8 cellular contexts compared by ENCODE assay signal in genomic region chr15:75683646-75684312, GRCh38. TPM values are rescaled to one million over a fixed set of nuclear protein-coding genes. Genes with fewer than 3 reads are reported as not detected.
DNase-seq lines count a peak whose midpoint lies in the region; ATAC-seq, FAIRE-seq and TF ChIP-seq lines count a peak whose summit lies in the region.
"Not testable (repeated sequence)": the region's sequence is repeated elsewhere in the genome, so short reads cannot be mapped to it uniquely, and the experiment has no call there.

No MANE protein-coding gene starts in this region.

- not testable (repeated sequence) for H3K79me2 ChIP-seq in DND-41 (ENCODE audit: insufficient read depth, low read length); GM12878 (ENCODE audit: control insufficient read depth, insufficient read depth, low read length); parathyroid adenoma

- intact Hi-C loops in activated CD4-positive, alpha-beta T cell treated with anti-CD3 and anti-CD28 coated beads for 36 hours (cut with DNase I, micrococcal nuclease): loop anchor here (1.0 to 10.0 kb wide), 5 partner anchors 36 to 659 kb away; partner anchors contain the start of genes MAN2C1 (in 2 of the 2), PPCDC (in 1 of the 2) and SNX33 (in 1 of the 2)
- intact Hi-C loops in GM12878 (cut with micrococcal nuclease; ENCODE audit: unreplicated experiment) (loop anchor here (1.0 kb wide), 1 partner anchor 316 kb away; no protein-coding TSS in a partner anchor), left ventricle myocardium inferior (cut with micrococcal nuclease) (loop anchor here (10.0 kb wide), 1 partner anchor 121 kb away; no protein-coding TSS in a partner anchor)

- not testable (repeated sequence) for H2AFZ ChIP-seq in DND-41 (ENCODE audit: low read depth, low read length); parathyroid adenoma
- H2AFZ ChIP-seq in GM12878 (ENCODE audit: control insufficient read depth, low read depth, low read length): peak overlapping the region; percentile 47; the same call in 1 of the 2 replicates

- H3K27me3 ChIP-seq in DND-41 (ENCODE audit: insufficient read depth, low read length, poor library complexity); GM12878 (replicated peaks in 1 of 2; ENCODE audit: control insufficient read depth in 2 of 2, insufficient read depth in 2 of 2, low read length in 1 of 2); left ventricle myocardium inferior (ENCODE audit: low read depth); parathyroid adenoma (ENCODE audit: control insufficient read depth, insufficient read depth, low read length): not testable (repeated sequence)

- H3K27ac ChIP-seq in DND-41 (ENCODE audit: low read length); GM12878 (ENCODE audit: control insufficient read depth, insufficient read depth); left ventricle myocardium inferior (replicated peaks); parathyroid adenoma: not testable (repeated sequence)

- H3K9me3 ChIP-seq in DND-41 (ENCODE audit: insufficient read depth, low read length, severe bottlenecking); GM12878 (replicated peaks; ENCODE audit: control insufficient read depth, insufficient read depth, low read length); left ventricle myocardium inferior (replicated peaks); parathyroid adenoma (ENCODE audit: control insufficient read depth, low read length): not testable (repeated sequence)

- H3K4me3 Mint-ChIP-seq in activated CD4-positive, alpha-beta T cell treated with anti-CD3 and anti-CD28 coated beads for 36 hours; stimulated activated naive CD8-positive, alpha-beta T cell treated with anti-CD3 and anti-CD28 coated beads, Interleukin-15, amount 100 ng/mL, for 72 hours: not testable (repeated sequence)

- DNase-seq in DND-41 (peak; percentile 75), HTR-8/SVneo (ENCODE audit: insufficient read length, low spot score) (peak; percentile 65), left ventricle myocardium inferior (peak; percentile 61)
- peak; percentile 26 for DNase-seq in NK-92 treated with Interleukin-12 subunit alpha and Interleukin-12 subunit beta, amount 100 ng/mL, for 24 hours (lab: John Stamatoyannopoulos, UW)
- peak; percentile 84 for DNase-seq in activated CD4-positive, alpha-beta T cell treated with anti-CD3 and anti-CD28 coated beads for 36 hours
- not testable (repeated sequence) for DNase-seq in GM12878 (ENCODE audit: low read depth, low spot score)
- peak; percentile 74 to 75 for DNase-seq in stimulated activated naive CD8-positive, alpha-beta T cell treated with anti-CD3 and anti-CD28 coated beads, Interleukin-15, amount 100 ng/mL, for 72 hours

- TF ChIP-seq POLR2A in GM12878 (IDR thresholded peaks at IDR 0.05; ENCODE audit: low read depth, low read length): not testable (repeated sequence)

- peak; percentile 92 for ATAC-seq in DND-41 (ENCODE audit: insufficient read depth, low read depth)
- ATAC-seq in activated CD4-positive, alpha-beta T cell treated with anti-CD3 and anti-CD28 coated beads for 36 hours: peak; percentile 87
- peak; percentile 95 for ATAC-seq in GM12878
- peak; percentile 87 for ATAC-seq in stimulated activated naive CD8-positive, alpha-beta T cell treated with anti-CD3 and anti-CD28 coated beads, Interleukin-15, amount 100 ng/mL, for 72 hours

- not testable (repeated sequence) for H3K4me3 ChIP-seq in DND-41 (ENCODE audit: low read depth in 1 of 2, low read length in 2 of 2); GM12878; left ventricle myocardium inferior; parathyroid adenoma (ENCODE audit: low read depth, low read length)

- H3K27ac Mint-ChIP-seq in activated CD4-positive, alpha-beta T cell treated with anti-CD3 and anti-CD28 coated beads for 36 hours; stimulated activated naive CD8-positive, alpha-beta T cell treated with anti-CD3 and anti-CD28 coated beads, Interleukin-15, amount 100 ng/mL, for 72 hours: not testable (repeated sequence)

- POLR2A ChIA-PET in activated CD4-positive, alpha-beta T cell treated with anti-CD3 and anti-CD28 coated beads for 36 hours (lab: Charles Lee); GM12878 (lab: Charles Lee): not testable (repeated sequence)

- CTCF ChIA-PET in activated CD4-positive, alpha-beta T cell treated with anti-CD3 and anti-CD28 coated beads for 36 hours (lab: Charles Lee): interaction anchor here (1.0 to 1.8 kb wide), 3 partner anchors 175 to 467 kb away, joined by 4 to 6 read pairs (median 5); partner anchors contain the start of gene MAN2C1
- CTCF ChIA-PET in GM12878 (lab: Yijun Ruan, JAX): interaction anchor here (0.6 to 6.8 kb wide), 13 partner anchors 11 to 654 kb away, joined by 3 to 58 read pairs (median 3); partner anchors contain the start of gene MAN2C1

- not testable (repeated sequence) for H4K20me1 ChIP-seq in DND-41 (ENCODE audit: insufficient read depth, low read length); GM12878 (ENCODE audit: control insufficient read depth, insufficient read depth)

- H3K27me3 Mint-ChIP-seq in activated CD4-positive, alpha-beta T cell treated with anti-CD3 and anti-CD28 coated beads for 36 hours; stimulated activated naive CD8-positive, alpha-beta T cell treated with anti-CD3 and anti-CD28 coated beads, Interleukin-15, amount 100 ng/mL, for 72 hours: not testable (repeated sequence)

- not testable (repeated sequence) for H3K36me3 ChIP-seq in DND-41 (ENCODE audit: insufficient read depth, low read length); GM12878 (ENCODE audit: control insufficient read depth in 2 of 2, insufficient read depth in 2 of 2, low read length in 1 of 2); left ventricle myocardium inferior; parathyroid adenoma (ENCODE audit: control insufficient read depth, insufficient read depth, low read length)

- peak overlapping the region; percentile 27; the same call in 1 of the 2 replicates for H3K4me2 ChIP-seq in DND-41 (ENCODE audit: insufficient read depth, low read length)
- not testable (repeated sequence) for H3K4me2 ChIP-seq in GM12878 (ENCODE audit: control insufficient read depth, insufficient read depth); parathyroid adenoma (ENCODE audit: low read length)

- not testable (repeated sequence) for H3K9me3 Mint-ChIP-seq in activated CD4-positive, alpha-beta T cell treated with anti-CD3 and anti-CD28 coated beads for 36 hours (ENCODE audit: low read depth); stimulated activated naive CD8-positive, alpha-beta T cell treated with anti-CD3 and anti-CD28 coated beads, Interleukin-15, amount 100 ng/mL, for 72 hours

- peak; percentile 68 for FAIRE-seq in HTR-8/SVneo (lab: Jason Lieb, UNC)
- peak; percentile 93 for FAIRE-seq in GM12878 (lab: Jason Lieb, UNC)

- H3K9ac ChIP-seq in DND-41 (ENCODE audit: low read depth, low read length); GM12878 (ENCODE audit: control insufficient read depth, insufficient read depth, low read length); parathyroid adenoma: not testable (repeated sequence)

- not testable (repeated sequence) for H3K4me1 ChIP-seq in DND-41 (ENCODE audit: insufficient read depth, low read length); GM12878 (ENCODE audit: control insufficient read depth, insufficient read depth, low read length); parathyroid adenoma
- H3K4me1 ChIP-seq in left ventricle myocardium inferior: peaks cover 10% of the 10 kb centered on the region

- not testable (repeated sequence) for H3K36me3 Mint-ChIP-seq in activated CD4-positive, alpha-beta T cell treated with anti-CD3 and anti-CD28 coated beads for 36 hours (ENCODE audit: low read depth)

- RAD21 ChIA-PET in GM12878 (lab: Charles Lee; ENCODE audit: unreplicated experiment): interaction anchor here (0.6 to 3.3 kb wide), 6 partner anchors 39 to 316 kb away, joined by 3 to 49 read pairs (median 4); partner anchors contain the start of genes MAN2C1 and SNUPN

- BruUV-seq in GM12878 (replicated peaks; lab: Mats Ljungman, UMichigan): not testable (repeated sequence)

- SMC1A ChIA-PET in GM12878 (lab: Charles Lee; ENCODE audit: uncharacterized antibody, unreplicated experiment): interaction anchor here (0.8 to 1.6 kb wide), 5 partner anchors 38 to 238 kb away, joined by 3 to 5 read pairs (median 5); a partner anchor contains a TSS

- not testable (repeated sequence) for H3K4me1 Mint-ChIP-seq in activated CD4-positive, alpha-beta T cell treated with anti-CD3 and anti-CD28 coated beads for 36 hours
- peaks cover 10% of the 10 kb centered on the region for H3K4me1 Mint-ChIP-seq in stimulated activated naive CD8-positive, alpha-beta T cell treated with anti-CD3 and anti-CD28 coated beads, Interleukin-15, amount 100 ng/mL, for 72 hours

- in situ Hi-C loops in GM12878 (cut with MboI): not testable (repeated sequence)

- peak; percentile 80 for TF ChIP-seq CTCF in DND-41 (IDR thresholded peaks at IDR 0.05; ENCODE audit: borderline replicate concordance, extremely low read depth, low read length, poor library complexity, severe bottlenecking)
- peak; percentile 70 to 80 (median 73) for TF ChIP-seq CTCF in GM12878 (IDR thresholded peaks at IDR 0.05 in 2 of 3, conservative IDR thresholded peaks at IDR 0.05 in 1 of 3; ENCODE audit: control insufficient read depth in 2 of 3, extremely low read depth in 1 of 3, insufficient read depth in 1 of 3, low read depth in 3 of 3, low read length in 3 of 3)
- peak; percentile 86 for TF ChIP-seq CTCF in left ventricle myocardium inferior (IDR thresholded peaks at IDR 0.05; ENCODE audit: borderline replicate concordance)
- peak; percentile 61 for TF ChIP-seq CTCF in parathyroid adenoma (IDR thresholded peaks at IDR 0.05)

- TF ChIP-seq RAD21 in GM12878 (IDR thresholded peaks at IDR 0.05; ENCODE audit: insufficient read depth, low read depth, low read length): peak; percentile 73

- 5% methylated on average over 13 of the region's 14 CpGs for WGBS in GM12878 (ENCODE audit: insufficient coverage, insufficient replicate concordance, low lambda C conversion rate, missing lambda C conversion rate)

- TF ChIP-seq EP300 in GM12878 (IDR thresholded peaks at IDR 0.05; ENCODE audit: borderline replicate concordance in 1 of 2, control insufficient read depth in 1 of 2, low read depth in 2 of 2, low read length in 2 of 2): not testable (repeated sequence)

RNA-seq across cellular contexts. Expression of gene CSPG4, which starts 28.9 kb away (rescaled TPM):
- total RNA-seq in activated CD4-positive, alpha-beta T cell treated with anti-CD3 and anti-CD28 coated beads for 36 hours: not detected
- total RNA-seq in GM12878 (2013; cell fraction: nucleolus; rRNA removed): 2.2 and 2.5 TPM in 2 replicates
- total RNA-seq in GM12878 (2014; rRNA removed) (1.9 and 2.2 TPM in 2 replicates), GM12878 (2014; rRNA removed; fragmentation: Illumina TruSeq; extraction: Trizol) (0.74 and 0.81 TPM in 2 replicates), GM12878 (2021) (2.0 and 2.2 TPM in 2 replicates), left ventricle myocardium inferior (9.1 TPM)
- polyA plus RNA-seq in GM12878 (2011; ENCODE audit: low read depth): 0.13 TPM
- polyA plus RNA-seq in GM12878 (2011; rRNA removed) (0.06 and 0.15 TPM in 2 replicates), GM12878 (2014; fragmentation: Illumina TruSeq; extraction: Trizol) (0.10 and 0.25 TPM in 2 replicates), GM12878 (2014; fragmentation: Nextera tagmentation; extraction: Ambion mirVana) (under 1 TPM; 0.02 to 0.03 TPM), GM12878 (2014; rRNA removed) (0.96 and 1.3 TPM in 2 replicates), GM12878 (2016; fragmentation: Nextera tagmentation; extraction: Ambion mirVana) (under 1 TPM; 0.72 to 0.95 TPM)
- polyA plus RNA-seq in GM12878 (2011; cell fraction: cytosol; rRNA removed): 0.18 and 0.27 TPM in 2 replicates
- polyA plus RNA-seq in GM12878 (2011; cell fraction: nucleus; rRNA removed): 1.2 and 1.3 TPM in 2 replicates
- 0.46 and 0.49 TPM in 2 replicates for polyA plus RNA-seq in GM12878 (2012)
- 0.37 and 0.82 TPM in 2 replicates for polyA minus RNA-seq in GM12878 (2011; rRNA and poly(A)+ RNA removed)
- polyA minus RNA-seq in GM12878 (2011; cell fraction: cytosol; rRNA and poly(A)+ RNA removed): 0.67 and 0.73 TPM in 2 replicates
- polyA minus RNA-seq in GM12878 (2011; cell fraction: nucleus; rRNA and poly(A)+ RNA removed): 0.73 and 1.2 TPM in 2 replicates

RNA-seq across cellular contexts. Expression of gene SNX33, which starts 36.1 kb away (rescaled TPM):
- total RNA-seq in activated CD4-positive, alpha-beta T cell treated with anti-CD3 and anti-CD28 coated beads for 36 hours: 1 to 10 TPM; 2.2 to 2.4 TPM
- 4.5 and 4.6 TPM in 2 replicates for total RNA-seq in GM12878 (2013; cell fraction: nucleolus; rRNA removed)
- 0.45 and 0.76 TPM in 2 replicates for total RNA-seq in GM12878 (2014; rRNA removed)
- 0.18 and 0.40 TPM in 2 replicates for total RNA-seq in GM12878 (2014; rRNA removed; fragmentation: Illumina TruSeq; extraction: Trizol)
- total RNA-seq in GM12878 (2021): 0.85 and 1.1 TPM in 2 replicates
- 0.25 TPM for polyA plus RNA-seq in GM12878 (2011; ENCODE audit: low read depth)
- polyA plus RNA-seq in GM12878 (2011; rRNA removed): 1.1 and 1.9 TPM in 2 replicates
- 2.1 and 2.3 TPM in 2 replicates for polyA plus RNA-seq in GM12878 (2011; cell fraction: cytosol; rRNA removed)
- polyA plus RNA-seq in GM12878 (2011; cell fraction: nucleus; rRNA removed): 4.0 and 5.1 TPM in 2 replicates
- polyA plus RNA-seq in GM12878 (2012): 0.91 and 0.95 TPM in 2 replicates
- polyA plus RNA-seq in GM12878 (2014; fragmentation: Illumina TruSeq; extraction: Trizol): 0.40 and 0.59 TPM in 2 replicates
- under 1 TPM; 0.13 to 0.14 TPM for polyA plus RNA-seq in GM12878 (2014; fragmentation: Nextera tagmentation; extraction: Ambion mirVana)
- 0.71 and 0.83 TPM in 2 replicates for polyA plus RNA-seq in GM12878 (2014; rRNA removed)
- under 1 TPM; 0.51 to 0.78 TPM for polyA plus RNA-seq in GM12878 (2016; fragmentation: Nextera tagmentation; extraction: Ambion mirVana)
- polyA minus RNA-seq in GM12878 (2011; rRNA and poly(A)+ RNA removed): 3.7 and 6.0 TPM in 2 replicates
- 1.6 TPM in 2 replicates for polyA minus RNA-seq in GM12878 (2011; cell fraction: cytosol; rRNA and poly(A)+ RNA removed)
- polyA minus RNA-seq in GM12878 (2011; cell fraction: nucleus; rRNA and poly(A)+ RNA removed): 2.7 and 4.2 TPM in 2 replicates
- total RNA-seq in left ventricle myocardium inferior: 11.4 TPM

RNA-seq across cellular contexts. Expression of gene IMP3, which starts 43.8 kb away (rescaled TPM):
- total RNA-seq in activated CD4-positive, alpha-beta T cell treated with anti-CD3 and anti-CD28 coated beads for 36 hours: 10 to 100 TPM; 80.3 to 87.5 TPM
- 50.0 and 72.4 TPM in 2 replicates for total RNA-seq in GM12878 (2013; cell fraction: nucleolus; rRNA removed)
- total RNA-seq in GM12878 (2014; rRNA removed) (123 and 124 TPM in 2 replicates), GM12878 (2014; rRNA removed; fragmentation: Illumina TruSeq; extraction: Trizol) (47.4 and 53.0 TPM in 2 replicates), GM12878 (2021) (88.3 and 96.2 TPM in 2 replicates), left ventricle myocardium inferior (49.1 TPM)
- 29.3 TPM for polyA plus RNA-seq in GM12878 (2011; ENCODE audit: low read depth)
- polyA plus RNA-seq in GM12878 (2011; rRNA removed) (66.6 and 74.2 TPM in 2 replicates), GM12878 (2014; fragmentation: Illumina TruSeq; extraction: Trizol) (35.1 and 36.9 TPM in 2 replicates), GM12878 (2014; fragmentation: Nextera tagmentation; extraction: Ambion mirVana) (10 to 100 TPM; 13.3 to 34.9 TPM), GM12878 (2014; rRNA removed) (115 and 123 TPM in 2 replicates), GM12878 (2016; fragmentation: Nextera tagmentation; extraction: Ambion mirVana) (100 to 1,000 TPM; 204 to 208 TPM)
- polyA plus RNA-seq in GM12878 (2011; cell fraction: cytosol; rRNA removed): 102 and 121 TPM in 2 replicates
- 71.5 and 89.8 TPM in 2 replicates for polyA plus RNA-seq in GM12878 (2011; cell fraction: nucleus; rRNA removed)
- 62.8 and 64.4 TPM in 2 replicates for polyA plus RNA-seq in GM12878 (2012)
- 16.2 and 18.3 TPM in 2 replicates for polyA minus RNA-seq in GM12878 (2011; rRNA and poly(A)+ RNA removed)
- polyA minus RNA-seq in GM12878 (2011; cell fraction: cytosol; rRNA and poly(A)+ RNA removed): 21.6 and 28.9 TPM in 2 replicates
- polyA minus RNA-seq in GM12878 (2011; cell fraction: nucleus; rRNA and poly(A)+ RNA removed): 30.7 and 54.2 TPM in 2 replicates

RNA-seq across cellular contexts. Expression of gene SNUPN, which starts 58.3 kb away (rescaled TPM):
- 10 to 100 TPM; 37.4 to 40.3 TPM for total RNA-seq in activated CD4-positive, alpha-beta T cell treated with anti-CD3 and anti-CD28 coated beads for 36 hours
- 21.9 and 23.6 TPM in 2 replicates for total RNA-seq in GM12878 (2013; cell fraction: nucleolus; rRNA removed)
- total RNA-seq in GM12878 (2014; rRNA removed) (19.0 and 25.4 TPM in 2 replicates), GM12878 (2014; rRNA removed; fragmentation: Illumina TruSeq; extraction: Trizol) (24.6 and 25.0 TPM in 2 replicates), GM12878 (2021) (22.9 and 24.6 TPM in 2 replicates), left ventricle myocardium inferior (19.5 TPM)
- polyA plus RNA-seq in GM12878 (2011; ENCODE audit: low read depth): 17.4 TPM
- polyA plus RNA-seq in GM12878 (2011; rRNA removed) (34.1 and 38.0 TPM in 2 replicates), GM12878 (2014; fragmentation: Illumina TruSeq; extraction: Trizol) (30.2 and 30.9 TPM in 2 replicates), GM12878 (2014; fragmentation: Nextera tagmentation; extraction: Ambion mirVana) (10 to 100 TPM; 47.3 to 50.3 TPM), GM12878 (2014; rRNA removed) (21.8 and 22.6 TPM in 2 replicates), GM12878 (2016; fragmentation: Nextera tagmentation; extraction: Ambion mirVana) (10 to 100 TPM; 41.9 to 48.9 TPM)
- 25.6 and 26.9 TPM in 2 replicates for polyA plus RNA-seq in GM12878 (2011; cell fraction: cytosol; rRNA removed)
- 21.2 and 24.6 TPM in 2 replicates for polyA plus RNA-seq in GM12878 (2011; cell fraction: nucleus; rRNA removed)
- 19.9 and 24.3 TPM in 2 replicates for polyA plus RNA-seq in GM12878 (2012)
- polyA minus RNA-seq in GM12878 (2011; rRNA and poly(A)+ RNA removed): 21.1 and 25.5 TPM in 2 replicates
- 6.5 and 9.5 TPM in 2 replicates for polyA minus RNA-seq in GM12878 (2011; cell fraction: cytosol; rRNA and poly(A)+ RNA removed)
- 8.0 and 11.0 TPM in 2 replicates for polyA minus RNA-seq in GM12878 (2011; cell fraction: nucleus; rRNA and poly(A)+ RNA removed)
